Comparison of ENCODE assay signal across 11 cellular contexts in the genomic region with DNA sequence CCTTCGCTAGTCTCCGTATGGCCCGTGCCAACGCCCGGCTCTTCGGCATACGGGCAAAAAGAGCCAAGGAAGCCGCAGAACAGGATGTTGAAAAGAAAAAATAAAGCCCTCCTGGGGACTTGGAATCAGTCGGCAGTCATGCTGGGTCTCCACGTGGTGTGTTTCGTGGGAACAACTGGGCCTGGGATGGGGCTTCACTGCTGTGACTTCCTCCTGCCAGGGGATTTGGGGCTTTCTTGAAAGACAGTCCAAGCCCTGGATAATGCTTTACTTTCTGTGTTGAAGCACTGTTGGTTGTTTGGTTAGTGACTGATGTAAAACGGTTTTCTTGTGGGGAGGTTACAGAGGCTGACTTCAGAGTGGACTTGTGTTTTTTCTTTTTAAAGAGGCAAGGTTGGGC. TPM values are rescaled to one million over a fixed set of nuclear protein-coding genes. Genes with fewer than 3 reads are reported as not detected.
DNase-seq lines count a peak whose midpoint lies in the region; TF ChIP-seq lines count a peak whose summit lies in the region.
"Had no signal": no experiment of that assay in that cellular context is flagged by ENCODE, and none has a peak within 500 bp of the region (broad histone marks: within the 10 kb centered on the region; RNA-seq: fewer than 3 reads in every experiment).

No MANE protein-coding gene starts in this region.

- H3K4me3 Mint-ChIP-seq in activated T-helper 2 cell treated with anti-CD3 and anti-CD28 coated beads, Interferon-gamma antibody, Interleukin-2, Interleukin-4, amounts not matched to agents 10 μg/mL and 5 μg/mL and 100 μg/mL, durations not matched to agents 14 hours and 24 hours and 36 hours (ENCODE audit: low read depth) = peak overlapping the region; percentile 99

- H3K56ac ChIP-seq in mesendoderm (ENCODE audit: low read length) = peak overlapping the region; percentile 25

- H4K8ac ChIP-seq in mesendoderm (ENCODE audit: low read depth, low read length) = no peak overlapping the region

- H3K23ac ChIP-seq in mesendoderm (ENCODE audit: low read length) = no peak overlapping the region

- H2BK15ac ChIP-seq in mesendoderm (replicated peaks; ENCODE audit: low read depth) = no peak overlapping the region

- H3K4ac ChIP-seq in mesendoderm (ENCODE audit: low read depth, low read length) = no peak overlapping the region

- H3K9me3 Mint-ChIP-seq in activated T-helper 2 cell treated with anti-CD3 and anti-CD28 coated beads, Interferon-gamma antibody, Interleukin-2, Interleukin-4, amounts not matched to agents 10 μg/mL and 5 μg/mL and 100 μg/mL, durations not matched to agents 14 hours and 24 hours and 36 hours = no peaks in the 10 kb centered on the region

- no peak for TF ChIP-seq CTCF in C4-2B (conservative IDR thresholded peaks at IDR 0.05)

- peaks cover 41% of the 10 kb centered on the region for H3K36me3 ChIP-seq in HUES48 (ENCODE audit: control insufficient read depth, insufficient read depth, low read length)
- H3K36me3 ChIP-seq in mesendoderm (ENCODE audit: control insufficient read depth, insufficient read depth, low read length) = peaks cover 24% of the 10 kb centered on the region

- no peak overlapping the region for H4K5ac ChIP-seq in mesendoderm (ENCODE audit: low read length)

- intact Hi-C loops in activated T-helper 2 cell treated with anti-CD3 and anti-CD28 coated beads, Interferon-gamma antibody, Interleukin-2, Interleukin-4, amounts not matched to agents 10 μg/mL and 5 μg/mL and 100 μg/mL, durations not matched to agents 14 hours and 24 hours and 36 hours (cut with micrococcal nuclease) = loop anchor here (5.0 to 10.0 kb wide), 3 partner anchors 94 to 321 kb away; a partner anchor contains a TSS

- H3K4me1 Mint-ChIP-seq in activated T-helper 2 cell treated with anti-CD3 and anti-CD28 coated beads, Interferon-gamma antibody, Interleukin-2, Interleukin-4, amounts not matched to agents 10 μg/mL and 5 μg/mL and 100 μg/mL, durations not matched to agents 14 hours and 24 hours and 36 hours (ENCODE audit: low read depth) = peaks cover 38% of the 10 kb centered on the region

- H3K79me2 ChIP-seq in mesendoderm (ENCODE audit: control insufficient read depth, insufficient read depth, low read length) = peaks cover 28% of the 10 kb centered on the region

- DNase-seq in activated T-helper 2 cell treated with anti-CD3 and anti-CD28 coated beads, Interferon-gamma antibody, Interleukin-2, Interleukin-4, amounts not matched to agents 10 μg/mL and 5 μg/mL and 100 μg/mL, durations not matched to agents 14 hours and 24 hours and 36 hours (ENCODE audit: low spot score) = no peak
- no peak for DNase-seq in mesendoderm
- no peak for DNase-seq in NCI-H2081 (lab: John Stamatoyannopoulos, UW)
- no peak for DNase-seq in NCI-H1694 (lab: John Stamatoyannopoulos, UW)
- no peak for DNase-seq in NAMALWA (ENCODE audit: low spot score)
- no peak for DNase-seq in retina
- DNase-seq: NCI-H345, occipital lobe, T1000 had no signal

- no peak overlapping the region for H2BK5ac ChIP-seq in mesendoderm (ENCODE audit: low read length)

- peaks cover 50% of the 10 kb centered on the region for H3K36me3 Mint-ChIP-seq in activated T-helper 2 cell treated with anti-CD3 and anti-CD28 coated beads, Interferon-gamma antibody, Interleukin-2, Interleukin-4, amounts not matched to agents 10 μg/mL and 5 μg/mL and 100 μg/mL, durations not matched to agents 14 hours and 24 hours and 36 hours (ENCODE audit: low read depth)

- H3K4me3 ChIP-seq in HUES48 (ENCODE audit: low read depth, low read length) = peak overlapping the region; percentile 21; the same call in 1 of the 2 replicates
- no peak overlapping the region for H3K4me3 ChIP-seq in mesendoderm (ENCODE audit: low read length)

- no peak overlapping the region for H2AK5ac ChIP-seq in mesendoderm (ENCODE audit: low read length)

- peak overlapping the region; percentile 38 for H3K27ac Mint-ChIP-seq in activated T-helper 2 cell treated with anti-CD3 and anti-CD28 coated beads, Interferon-gamma antibody, Interleukin-2, Interleukin-4, amounts not matched to agents 10 μg/mL and 5 μg/mL and 100 μg/mL, durations not matched to agents 14 hours and 24 hours and 36 hours

- H3K27ac ChIP-seq in C4-2B (peak overlapping the region; percentile 98), HUES48 (ENCODE audit: low read depth, low read length) (peak overlapping the region; percentile 76), mesendoderm (ENCODE audit: low read depth, low read length) (no peak overlapping the region)

- no peaks in the 10 kb centered on the region for H3K27me3 Mint-ChIP-seq in activated T-helper 2 cell treated with anti-CD3 and anti-CD28 coated beads, Interferon-gamma antibody, Interleukin-2, Interleukin-4, amounts not matched to agents 10 μg/mL and 5 μg/mL and 100 μg/mL, durations not matched to agents 14 hours and 24 hours and 36 hours (ENCODE audit: low read depth)

- H3K4me2 ChIP-seq in mesendoderm (ENCODE audit: low read length) = peak overlapping the region; percentile 36

- no peak overlapping the region for H3K18ac ChIP-seq in mesendoderm (ENCODE audit: low read length)

- peaks cover 15% of the 10 kb centered on the region for H3K79me1 ChIP-seq in mesendoderm (ENCODE audit: low read length)

- H2BK120ac ChIP-seq in mesendoderm (ENCODE audit: low read depth, low read length) = no peak overlapping the region

- H3K27me3 ChIP-seq in HUES48 (ENCODE audit: control insufficient read depth, insufficient read depth, low read length) (no peaks in the 10 kb centered on the region), mesendoderm (ENCODE audit: insufficient read depth, low read length, poor library complexity) (no peaks in the 10 kb centered on the region)

- H3K9ac ChIP-seq in HUES48 (ENCODE audit: low read depth, low read length) (no peak overlapping the region), mesendoderm (ENCODE audit: low read length) (peak overlapping the region; percentile 97)

- no CpG with 5 or more reads among the region's 12 CpGs for WGBS in mesendoderm (ENCODE audit: extremely low coverage, insufficient coverage, low lambda C conversion rate)

- no peaks in the 10 kb centered on the region for H3K9me3 ChIP-seq in HUES48 (ENCODE audit: control insufficient read depth, insufficient read depth, low read length)

- H3K4me1 ChIP-seq in HUES48 (ENCODE audit: control insufficient read depth, insufficient read depth, low read length) (peaks cover 38% of the 10 kb centered on the region), mesendoderm (ENCODE audit: control insufficient read depth, low read depth, low read length) (peaks cover 2% of the 10 kb centered on the region)

RNA-seq across cellular contexts. Expression of a gene that starts 2.5 kb away (rescaled TPM):
- total RNA-seq in activated T-helper 2 cell treated with anti-CD3 and anti-CD28 coated beads, Interferon-gamma antibody, Interleukin-2, Interleukin-4, amounts not matched to agents 10 μg/mL and 5 μg/mL and 100 μg/mL, durations not matched to agents 14 hours and 24 hours and 36 hours = 2,404 and 2,406 TPM in 2 replicates
- 2,707 TPM for polyA plus RNA-seq in mesendoderm (2013, experiment 1 of 2)
- 2,724 TPM for polyA plus RNA-seq in mesendoderm (2013, experiment 2 of 2)

RNA-seq across cellular contexts. Expression of a gene that starts 12.6 kb away (rescaled TPM):
- total RNA-seq in activated T-helper 2 cell treated with anti-CD3 and anti-CD28 coated beads, Interferon-gamma antibody, Interleukin-2, Interleukin-4, amounts not matched to agents 10 μg/mL and 5 μg/mL and 100 μg/mL, durations not matched to agents 14 hours and 24 hours and 36 hours = 19.8 and 25.7 TPM in 2 replicates
- 1.5 TPM for polyA plus RNA-seq in mesendoderm (2013, experiment 1 of 2)
- polyA plus RNA-seq in mesendoderm (2013, experiment 2 of 2) = 0.95 TPM

RNA-seq across cellular contexts. Expression of a gene that starts 50.5 kb away (rescaled TPM):
- not detected in 2 replicates for total RNA-seq in activated T-helper 2 cell treated with anti-CD3 and anti-CD28 coated beads, Interferon-gamma antibody, Interleukin-2, Interleukin-4, amounts not matched to agents 10 μg/mL and 5 μg/mL and 100 μg/mL, durations not matched to agents 14 hours and 24 hours and 36 hours
- 1.2 TPM for polyA plus RNA-seq in mesendoderm (2013, experiment 1 of 2)
- 1.3 TPM for polyA plus RNA-seq in mesendoderm (2013, experiment 2 of 2)

RNA-seq across cellular contexts. Expression of a gene that starts 54.7 kb away (rescaled TPM):
- 115 and 125 TPM in 2 replicates for total RNA-seq in activated T-helper 2 cell treated with anti-CD3 and anti-CD28 coated beads, Interferon-gamma antibody, Interleukin-2, Interleukin-4, amounts not matched to agents 10 μg/mL and 5 μg/mL and 100 μg/mL, durations not matched to agents 14 hours and 24 hours and 36 hours
- polyA plus RNA-seq in mesendoderm (2013, experiment 1 of 2) = 34.3 TPM
- polyA plus RNA-seq in mesendoderm (2013, experiment 2 of 2) = 33.7 TPM
